Comparison of ENCODE assay signal across 9 cellular contexts in genomic region chr7:131011437-131011752, GRCh38.
DNase-seq lines count a peak whose midpoint lies in the region; ATAC-seq lines count a peak whose summit lies in the region.
"Had no signal": no experiment of that assay in that cellular context is flagged by ENCODE, and none has a peak within 500 bp of the region (broad histone marks: within the 10 kb centered on the region; RNA-seq: fewer than 3 reads in every experiment).

No MANE protein-coding gene starts in this region.

- DNase-seq in CD1c-positive myeloid dendritic cell (ENCODE audit: extremely low spot score) (peak; percentile 33), MV-4-11 (lab: John Stamatoyannopoulos, UW) (peak; percentile 67), astrocyte of the hippocampus (ENCODE audit: low read depth, low spot score) (peak; percentile 36), NCI-H774 (lab: John Stamatoyannopoulos, UW) (no peak), HCEC 1CT (no peak)
- no peak for DNase-seq in naive thymus-derived CD4-positive, alpha-beta T cell
- DNase-seq: mesendoderm had no signal

- H3K4me3 Mint-ChIP-seq in naive thymus-derived CD4-positive, alpha-beta T cell, result peak overlapping the region in 9 of 10 donors; percentile 47 to 82 (median 72)

- intact Hi-C loops in naive thymus-derived CD4-positive, alpha-beta T cell (cut with micrococcal nuclease), result loop anchor here in 1 of 2 donors (1.0 kb wide), 2 partner anchors 20 to 50 kb away; no protein-coding TSS in a partner anchor

- H3K27ac ChIP-seq in naive thymus-derived CD4-positive, alpha-beta T cell (ENCODE audit: low read depth, low read length), result peak overlapping the region; percentile 46

- POLR2A ChIA-PET in naive thymus-derived CD4-positive, alpha-beta T cell (lab: Charles Lee), result no interaction called here

- peak overlapping the region; percentile 7 for H3K4me3 ChIP-seq in naive thymus-derived CD4-positive, alpha-beta T cell (ENCODE audit: low read length)

- no peaks in the 10 kb centered on the region for H3K36me3 ChIP-seq in naive thymus-derived CD4-positive, alpha-beta T cell (ENCODE audit: control insufficient read depth in 2 of 3, insufficient read depth in 3 of 3, low read length in 3 of 3)

- no peaks in the 10 kb centered on the region for H3K27me3 Mint-ChIP-seq in naive thymus-derived CD4-positive, alpha-beta T cell

- H3K9me3 Mint-ChIP-seq in naive thymus-derived CD4-positive, alpha-beta T cell, result no peaks in the 10 kb centered on the region

- peak overlapping the region; percentile 65 to 97 (median 87) for H3K27ac Mint-ChIP-seq in naive thymus-derived CD4-positive, alpha-beta T cell

- peaks cover 83 to 90% of the 10 kb centered on the region in 2 donors for H3K4me1 ChIP-seq in naive thymus-derived CD4-positive, alpha-beta T cell (ENCODE audit: control insufficient read depth in 2 of 2, insufficient read depth in 2 of 2, low read length in 2 of 2)

- no peaks in the 10 kb centered on the region for H3K9me3 ChIP-seq in naive thymus-derived CD4-positive, alpha-beta T cell (ENCODE audit: control insufficient read depth in 2 of 3, low read length in 3 of 3)

- CTCF ChIA-PET in naive thymus-derived CD4-positive, alpha-beta T cell (lab: Charles Lee), result interaction anchor here (0.7 to 1.0 kb wide), 2 partner anchors 115 to 176 kb away, joined by 3 to 4 read pairs; no protein-coding TSS in a partner anchor

- no peaks in the 10 kb centered on the region for H3K27me3 ChIP-seq in naive thymus-derived CD4-positive, alpha-beta T cell (ENCODE audit: control insufficient read depth in 2 of 2, insufficient read depth in 2 of 2, low read length in 2 of 2)

- peaks cover 61 to 98% (median 95%) of the 10 kb centered on the region in 7 donors for H3K4me1 Mint-ChIP-seq in naive thymus-derived CD4-positive, alpha-beta T cell

- H3K36me3 Mint-ChIP-seq in naive thymus-derived CD4-positive, alpha-beta T cell, result peaks cover 0 to 12% (median 4%) of the 10 kb centered on the region in 5 donors

- ATAC-seq in naive thymus-derived CD4-positive, alpha-beta T cell, result no peak
- ATAC-seq in HG03280 (IDR thresholded peaks at IDR 0.05; ENCODE audit: unreplicated experiment), result no peak
- ATAC-seq in HG03469 (IDR thresholded peaks at IDR 0.05; ENCODE audit: unreplicated experiment), result no peak

Comparison
In these comparisons a context has a peak if more than half of its experiments do, and no peak if none do; other contexts are left out.
1. DNase-seq: peak in CD1c-positive myeloid dendritic cell (single experiment), MV-4-11 (single experiment) and astrocyte of the hippocampus (single experiment); none in naive thymus-derived CD4-positive, alpha-beta T cell (0 of 9), NCI-H774 (single experiment) and HCEC 1CT (single experiment).